In the genomic region with DNA sequence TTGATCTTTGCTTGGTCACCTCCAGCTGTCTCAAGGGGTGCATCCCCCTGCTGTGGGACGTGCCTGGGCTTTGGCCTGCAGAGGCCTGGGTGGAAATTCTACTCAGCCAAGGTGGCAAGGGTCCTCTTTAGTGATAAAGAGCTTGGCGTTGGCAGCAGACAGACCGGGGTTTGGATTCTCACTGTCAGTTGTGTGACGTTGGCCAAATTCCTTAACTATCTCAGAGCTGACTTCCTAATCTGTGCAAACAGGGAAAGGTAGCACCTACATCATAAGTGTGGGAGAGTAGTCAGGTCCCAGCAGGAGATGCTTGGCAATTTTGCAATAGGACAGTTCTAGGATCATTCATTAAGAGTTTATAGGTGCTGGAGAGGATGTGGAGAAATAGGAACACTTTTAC, we compare ENCODE assay signal across 26 cellular contexts.
"Had no signal": no experiment of that assay in that cellular context is flagged by ENCODE, and none has a peak within 500 bp of the region (broad histone marks: within the 10 kb centered on the region; RNA-seq: fewer than 3 reads in every experiment).

No MANE protein-coding gene starts in this region.

- H3K27me3 ChIP-seq: ovary, right atrium auricular region, tibial artery, uterus had no signal

- H3K4me1 Mint-ChIP-seq: mesothelial cell of epicardium; naive B cell; natural killer cell; nephron progenitor cell; stimulated activated effector memory CD8-positive, alpha-beta T cell treated with anti-CD3 and anti-CD28 coated beads, Interleukin-12 subunit alpha, Interleukin-12 subunit beta, amount 100 ng/mL, for 72 hours had no signal

- H3K9me3 Mint-ChIP-seq: natural killer cell; stimulated activated effector memory CD8-positive, alpha-beta T cell treated with anti-CD3 and anti-CD28 coated beads, Interleukin-12 subunit alpha, Interleukin-12 subunit beta, amount 100 ng/mL, for 72 hours had no signal

- H3K36me3 ChIP-seq: heart right ventricle, left lung, lower lobe of right lung, ovary, right atrium auricular region, suprapubic skin, thoracic aorta, tibial artery, uterus had no signal

- ATAC-seq: heart right ventricle; left colon; left lung; lower lobe of right lung; natural killer cell; sciatic nerve; stimulated activated effector memory CD8-positive, alpha-beta T cell treated with anti-CD3 and anti-CD28 coated beads, Interleukin-12 subunit alpha, Interleukin-12 subunit beta, amount 100 ng/mL, for 72 hours had no signal

- H3K4me3 Mint-ChIP-seq: mesothelial cell of epicardium; natural killer cell; nephron progenitor cell; stimulated activated effector memory CD8-positive, alpha-beta T cell treated with anti-CD3 and anti-CD28 coated beads, Interleukin-12 subunit alpha, Interleukin-12 subunit beta, amount 100 ng/mL, for 72 hours; stimulated activated naive CD8-positive, alpha-beta T cell treated with anti-CD3 and anti-CD28 coated beads, Interleukin-15, Interleukin-2, amounts not matched to agents 100 ng/mL and 50 ng/mL, for 24 hours had no signal

- DNase-seq: heart right ventricle; hippocampal formation; kidney; left colon; left lung; lower lobe of right lung; mammary epithelial cell; mesenchymal stem cell; naive B cell; natural killer cell; nephron progenitor cell; ovary; stimulated activated CD4-positive, alpha-beta T cell treated with anti-CD3 and anti-CD28 coated beads, Interleukin-4, amount 100 ng/mL, for 24 hours; stimulated activated naive CD4-positive, alpha-beta T cell; tibial artery; trophoblast cell; uterus had no signal

- H3K4me3 ChIP-seq: heart right ventricle, left lung, lower lobe of right lung, ovary, right atrium auricular region, skin epidermis, suprapubic skin, thoracic aorta, tibial artery, uterus had no signal

- H3K27ac Mint-ChIP-seq: mesothelial cell of epicardium; naive B cell; natural killer cell; nephron progenitor cell; progenitor cell of endocrine pancreas; stimulated activated effector memory CD8-positive, alpha-beta T cell treated with anti-CD3 and anti-CD28 coated beads, Interleukin-12 subunit alpha, Interleukin-12 subunit beta, amount 100 ng/mL, for 72 hours; stimulated activated naive CD8-positive, alpha-beta T cell treated with anti-CD3 and anti-CD28 coated beads, Interleukin-15, Interleukin-2, amounts not matched to agents 100 ng/mL and 50 ng/mL, for 24 hours had no signal

- H3K4me1 ChIP-seq: left lung, lower lobe of right lung, right atrium auricular region, suprapubic skin, uterus had no signal

- H3K36me3 Mint-ChIP-seq: mesothelial cell of epicardium; natural killer cell; stimulated activated effector memory CD8-positive, alpha-beta T cell treated with anti-CD3 and anti-CD28 coated beads, Interleukin-12 subunit alpha, Interleukin-12 subunit beta, amount 100 ng/mL, for 72 hours had no signal

- H3K27ac ChIP-seq: heart right ventricle, left lung, lower lobe of right lung, ovary, right atrium auricular region, suprapubic skin, thoracic aorta, tibial artery, uterus had no signal

- FAIRE-seq: kidney had no signal

- H3K9me3 ChIP-seq: left lung, lower lobe of right lung, ovary, right atrium auricular region, suprapubic skin, thoracic aorta, tibial artery, uterus had no signal
